In genomic region chr11:47176328-47177228, GRCh38 we compare ENCODE assay signal across 1 cellular context.
TF ChIP-seq lines count a peak whose summit lies in the region.

TSS of gene ARFGAP2 (minus strand) at chr11:47176879. CDS start at chr11:47176853, 26 bp downstream.

TF ChIP-seq in HepG2, 621 proteins besides CTCF, POLR2A, EP300 and RAD21 (continued from another document and continues in another):
- TF ChIP-seq PAXIP1 (CRISPR knock-in tag; conservative IDR thresholded peaks at IDR 0.05) (peak; percentile 48; the same call in 1 of the 2 replicates), ZNF615 (CRISPR knock-in tag; IDR thresholded peaks at IDR 0.05; ENCODE audit: borderline replicate concordance) (0 out of 2 replicates have a peak, but pooled peaks have one; percentile 86), DNMT3B (CRISPR knock-in tag; conservative IDR thresholded peaks at IDR 0.05) (no peak), HMGXB3 (CRISPR knock-in tag; IDR thresholded peaks at IDR 0.05; ENCODE audit: borderline replicate concordance) (no peak), MTF2 (CRISPR knock-in tag; IDR thresholded peaks at IDR 0.05; ENCODE audit: borderline replicate concordance) (no peak), SKIL (CRISPR knock-in tag; IDR thresholded peaks at IDR 0.05; ENCODE audit: borderline replicate concordance) (no peak), SP5 (CRISPR knock-in tag; IDR thresholded peaks at IDR 0.05; ENCODE audit: borderline replicate concordance, low read depth) (no peak), KDM1A (CRISPR knock-in tag; IDR thresholded peaks at IDR 0.05) (no peak), ZNF512B (CRISPR knock-in tag; IDR thresholded peaks at IDR 0.05; ENCODE audit: borderline replicate concordance) (no peak), ZMYM2 (CRISPR knock-in tag; IDR thresholded peaks at IDR 0.05) (no peak), ZNF33A (CRISPR knock-in tag; IDR thresholded peaks at IDR 0.05; ENCODE audit: borderline replicate concordance) (no peak), KIAA2018 (CRISPR knock-in tag; IDR thresholded peaks at IDR 0.05; ENCODE audit: borderline replicate concordance) (no peak), ZNF510 (CRISPR knock-in tag; IDR thresholded peaks at IDR 0.05; ENCODE audit: low read depth) (0 out of 2 replicates have a peak, but pooled peaks have one; percentile 74), ZNF660 (CRISPR knock-in tag; IDR thresholded peaks at IDR 0.05; ENCODE audit: borderline replicate concordance, low read depth) (no peak), ZNF670 (CRISPR knock-in tag; IDR thresholded peaks at IDR 0.05; ENCODE audit: borderline replicate concordance) (peak; percentile 61; the same call in 1 of the 2 replicates), PRDM10 (CRISPR knock-in tag; IDR thresholded peaks at IDR 0.05; ENCODE audit: low read depth) (0 out of 2 replicates have a peak, but pooled peaks have one; percentile 19), ZXDC (CRISPR knock-in tag; IDR thresholded peaks at IDR 0.05) (no peak)
